Comparison of ENCODE assay signal across 8 cellular contexts in the genomic region with DNA sequence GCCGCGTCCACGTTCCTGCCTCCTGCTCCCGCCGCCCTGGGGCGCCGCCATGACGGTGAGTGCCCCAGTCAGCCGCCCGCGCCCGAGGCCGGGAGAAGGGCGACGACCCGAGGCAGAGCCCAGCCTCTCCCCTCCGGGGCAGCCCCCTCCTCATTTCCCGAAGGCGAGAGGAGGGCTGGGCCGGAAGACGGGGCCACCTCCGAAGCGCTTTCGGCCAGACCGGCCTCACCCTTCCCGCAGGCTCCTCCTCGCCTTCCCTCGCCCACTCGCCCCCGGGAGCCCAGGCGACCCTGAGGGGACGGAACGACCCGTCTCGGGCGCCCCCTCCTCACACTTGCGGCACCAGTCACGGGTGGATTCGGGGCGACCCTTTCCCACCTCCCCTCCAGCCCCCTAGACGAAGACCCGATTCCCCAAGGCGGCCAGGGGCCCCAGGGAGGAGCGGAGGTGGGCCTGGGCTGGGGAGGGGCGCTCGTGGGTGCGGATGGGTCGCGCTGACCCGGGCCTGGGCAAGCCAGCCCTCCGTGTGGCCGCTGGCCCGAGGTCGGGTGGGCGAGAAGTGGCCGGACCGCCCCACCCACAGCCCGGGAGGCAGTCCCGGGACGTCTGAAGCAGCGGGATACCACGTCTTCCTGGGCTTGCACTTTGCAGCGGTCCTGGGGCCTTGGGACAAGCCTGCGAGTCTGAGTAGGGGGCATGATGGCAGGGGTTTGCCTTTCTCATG. TPM values are rescaled to one million over a fixed set of nuclear protein-coding genes. Genes with fewer than 3 reads are reported as not detected.
DNase-seq lines count a peak whose midpoint lies in the region; ATAC-seq, FAIRE-seq and TF ChIP-seq lines count a peak whose summit lies in the region.

No MANE protein-coding gene starts in this region.

- H3K27me3 ChIP-seq in right atrium auricular region = no peaks in the 10 kb centered on the region
- H3K27me3 ChIP-seq in small intestine (ENCODE audit: control insufficient read depth in 2 of 2, insufficient read depth in 2 of 2, low read length in 2 of 2) = no peaks in the 10 kb centered on the region

- H3K9me3 ChIP-seq in right atrium auricular region (no peaks in the 10 kb centered on the region), small intestine (ENCODE audit: control insufficient read depth, low read depth) (no peaks in the 10 kb centered on the region)

- H3K27ac ChIP-seq in right atrium auricular region (peak overlapping the region; percentile 97), small intestine (ENCODE audit: low read depth in 1 of 2, low read length in 1 of 2) (peak overlapping the region; percentile 80 to 90)

- 0 to 1% (median 0%) methylated on average over 39 to 64 of the region's 64 CpGs for WGBS in small intestine, 3 donors

- peak; percentile 22 for ATAC-seq in HG03520 (IDR thresholded peaks at IDR 0.05; ENCODE audit: unreplicated experiment)

- TF ChIP-seq CTCF in right atrium auricular region (IDR thresholded peaks at IDR 0.05) = no peak

- H3K4me3 ChIP-seq in right atrium auricular region = peak overlapping the region; percentile 76 to 95
- peak overlapping the region; percentile 80 to 85 for H3K4me3 ChIP-seq in small intestine (ENCODE audit: low read depth in 1 of 2, low read length in 2 of 2)

- H3K4me1 ChIP-seq in right atrium auricular region (peaks cover 0 to 69% of the 10 kb centered on the region in 2 donors), small intestine (ENCODE audit: control insufficient read depth in 2 of 2, insufficient read depth in 1 of 2, low read depth in 1 of 2, low read length in 1 of 2) (peaks cover 3 to 9% of the 10 kb centered on the region in 2 donors)

- H3K36me3 ChIP-seq in right atrium auricular region (no peaks in the 10 kb centered on the region), small intestine (ENCODE audit: control insufficient read depth in 2 of 2, insufficient read depth in 2 of 2, low read length in 2 of 2) (no peaks in the 10 kb centered on the region)

- peak; percentile 35 for DNase-seq in NCI-H1092 treated with DMSO at 0.1 percent for 48 hours (lab: John Stamatoyannopoulos, UW)
- DNase-seq in NCI-H1092 (lab: John Stamatoyannopoulos, UW) = no peak
- peak; percentile 55 to 67 for DNase-seq in activated T-cell treated with anti-CD3 and anti-CD28 coated beads, Interleukin-2, amount 50 U/mL, for 48 hours
- DNase-seq in right atrium auricular region (ENCODE audit: low spot score) = no peak
- DNase-seq in small intestine = peak; percentile 27
- no peak for DNase-seq in activated effector memory CD4-positive, alpha-beta T cell treated with Interleukin-2 at 50 U/mL for 16 hours
- no peak for DNase-seq in hypothalamus (lab: John Stamatoyannopoulos, UW)

- no peak for FAIRE-seq in small intestine (lab: Jason Lieb, UNC)

RNA-seq across cellular contexts. Expression of gene TRIOBP, which starts 49.7 kb away (rescaled TPM):
- 100 to 1,000 TPM; 108 to 118 TPM for total RNA-seq in right atrium auricular region
- polyA plus RNA-seq in small intestine = 10 to 100 TPM; 20.4 to 46.8 (median 27.6) TPM

Comparison
In these comparisons a context has a peak if more than half of its experiments do, and no peak if none do; other contexts are left out.
1. DNase-seq: peak in NCI-H1092 treated with DMSO at 0.1 percent for 48 hours (single experiment), activated T-cell treated with anti-CD3 and anti-CD28 coated beads, Interleukin-2, amount 50 U/mL, for 48 hours (2 of 2) and small intestine (single experiment); none in NCI-H1092 (single experiment), right atrium auricular region (single experiment), activated effector memory CD4-positive, alpha-beta T cell treated with Interleukin-2 at 50 U/mL for 16 hours (single experiment) and hypothalamus (0 of 51).